19 cellular contexts compared by ENCODE assay signal in the genomic region with DNA sequence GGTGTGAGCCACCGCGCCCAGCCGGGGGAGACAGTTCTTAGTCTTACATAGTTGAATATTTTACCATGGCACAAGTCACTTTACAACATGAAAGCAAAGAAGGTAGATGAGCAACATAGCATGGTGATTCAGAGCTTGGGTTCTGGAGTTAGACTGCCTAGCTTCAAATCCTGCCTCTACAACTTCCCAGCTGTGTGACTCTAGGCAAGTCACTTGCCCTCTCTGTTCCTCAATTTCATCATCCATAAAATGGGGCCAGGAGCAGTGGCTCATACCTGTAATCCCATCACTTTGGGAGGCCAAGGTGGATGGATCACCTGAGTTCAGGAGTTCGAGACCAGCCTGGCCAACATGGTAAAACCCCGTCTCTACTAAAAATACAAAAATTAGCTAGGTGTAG. TPM values are rescaled to one million over a fixed set of nuclear protein-coding genes. Genes with fewer than 3 reads are reported as not detected.
DNase-seq lines count a peak whose midpoint lies in the region; TF ChIP-seq lines count a peak whose summit lies in the region.
"Had no signal": no experiment of that assay in that cellular context is flagged by ENCODE, and none has a peak within 500 bp of the region (broad histone marks: within the 10 kb centered on the region; RNA-seq: fewer than 3 reads in every experiment).

No MANE protein-coding gene starts in this region.

- TF ChIP-seq POLR2A in uterus (IDR thresholded peaks at IDR 0.05): no peak

- H3K36me3 ChIP-seq in BLaER1 (no peaks in the 10 kb centered on the region), uterus (no peaks in the 10 kb centered on the region)

- no peak overlapping the region for H3K9ac ChIP-seq in BLaER1
- H3K9ac ChIP-seq: GM23248 had no signal

- H3K27ac ChIP-seq in BLaER1 (no peak overlapping the region), uterus (no peak overlapping the region)
- H3K27ac ChIP-seq: GM23248 had no signal

- DNase-seq in CD14-positive monocyte (ENCODE audit: low spot score): no peak
- no peak for DNase-seq in uterus
- no peak for DNase-seq in endothelial cell (ENCODE audit: low spot score)
- DNase-seq in superior temporal gyrus (ENCODE audit: extremely low spot score): no peak
- DNase-seq: C1 segment of cervical spinal cord; CD4-positive, CD25-positive, alpha-beta regulatory T cell; CD8-positive, alpha-beta T cell; DMS 273 treated with DMSO at 0.1 percent for 48 hours; DMS79; EL; GM23248; H9 had no signal

- intact Hi-C loops in CD14-positive monocyte (cut with micrococcal nuclease): no loop called here
- intact Hi-C loops in dendritic cell treated with granulocyte-macrophage colony-stimulating factor and Interleukin-4, amounts not matched to agents 40 ng/mL and 50 ng/mL, for 4 days (cut with micrococcal nuclease): loop anchor here (5.0 kb wide), 1 partner anchor 36 kb away; no protein-coding TSS in a partner anchor
- intact Hi-C loops in uterus (cut with DNase I; ENCODE audit: low total_unique reads): no loop called here

- no peaks in the 10 kb centered on the region for H3K9me3 Mint-ChIP-seq in CD14-positive monocyte
- H3K9me3 Mint-ChIP-seq in dendritic cell treated with granulocyte-macrophage colony-stimulating factor and Interleukin-4, amounts not matched to agents 40 ng/mL and 50 ng/mL, for 4 days: no peaks in the 10 kb centered on the region
- H3K9me3 Mint-ChIP-seq in endothelial cell (ENCODE audit: unreplicated experiment): no peaks in the 10 kb centered on the region
- H3K9me3 Mint-ChIP-seq: CD8-positive, alpha-beta T cell; H9 had no signal

- no peak overlapping the region for H3K4me3 Mint-ChIP-seq in CD14-positive monocyte
- no peak overlapping the region for H3K4me3 Mint-ChIP-seq in dendritic cell treated with granulocyte-macrophage colony-stimulating factor and Interleukin-4, amounts not matched to agents 40 ng/mL and 50 ng/mL, for 4 days
- no peak overlapping the region for H3K4me3 Mint-ChIP-seq in endothelial cell (ENCODE audit: unreplicated experiment)
- H3K4me3 Mint-ChIP-seq: B cell; CD4-positive, CD25-positive, alpha-beta regulatory T cell; CD8-positive, alpha-beta T cell; H9 had no signal

- no peaks in the 10 kb centered on the region for H3K27me3 ChIP-seq in BLaER1
- H3K27me3 ChIP-seq in uterus: no peaks in the 10 kb centered on the region

- peaks cover 42% of the 10 kb centered on the region for H3K4me1 ChIP-seq in BLaER1
- H3K4me1 ChIP-seq in uterus: no peaks in the 10 kb centered on the region

- H4K20me1 ChIP-seq in BLaER1: no peaks in the 10 kb centered on the region

- H3K36me3 Mint-ChIP-seq in CD14-positive monocyte (peaks cover 94 to 100% of the 10 kb centered on the region in 2 donors), endothelial cell (ENCODE audit: low read depth, unreplicated experiment) (no peaks in the 10 kb centered on the region)
- H3K36me3 Mint-ChIP-seq in dendritic cell treated with granulocyte-macrophage colony-stimulating factor and Interleukin-4, amounts not matched to agents 40 ng/mL and 50 ng/mL, for 4 days (ENCODE audit: low read depth): peaks cover 100% of the 10 kb centered on the region
- H3K36me3 Mint-ChIP-seq: CD4-positive, CD25-positive, alpha-beta regulatory T cell; CD8-positive, alpha-beta T cell had no signal

- TF ChIP-seq CTCF in CD14-positive monocyte (IDR thresholded peaks at IDR 0.05) (no peak), uterus (IDR thresholded peaks at IDR 0.05) (no peak), endothelial cell (IDR thresholded peaks at IDR 0.05; ENCODE audit: unreplicated experiment) (no peak)

- no peaks in the 10 kb centered on the region for H3K9me3 ChIP-seq in BLaER1
- H3K9me3 ChIP-seq in uterus: no peaks in the 10 kb centered on the region

- H3K4me1 Mint-ChIP-seq in CD14-positive monocyte (peaks cover 56% of the 10 kb centered on the region), endothelial cell (ENCODE audit: unreplicated experiment) (peaks cover 13% of the 10 kb centered on the region)
- peaks cover 81% of the 10 kb centered on the region for H3K4me1 Mint-ChIP-seq in dendritic cell treated with granulocyte-macrophage colony-stimulating factor and Interleukin-4, amounts not matched to agents 40 ng/mL and 50 ng/mL, for 4 days (ENCODE audit: low read depth)

- peak overlapping the region; percentile 11; the same call in 1 of the 2 replicates for H3K4me2 ChIP-seq in BLaER1

- H3K4me3 ChIP-seq in BLaER1 (no peak overlapping the region), uterus (no peak overlapping the region)
- H3K4me3 ChIP-seq: GM12878, GM23248 had no signal

- peak overlapping the region; percentile 77 to 90 (median 83) for H3K27ac Mint-ChIP-seq in CD14-positive monocyte
- peak overlapping the region; percentile 72 for H3K27ac Mint-ChIP-seq in dendritic cell treated with granulocyte-macrophage colony-stimulating factor and Interleukin-4, amounts not matched to agents 40 ng/mL and 50 ng/mL, for 4 days
- H3K27ac Mint-ChIP-seq in endothelial cell (ENCODE audit: unreplicated experiment): no peak overlapping the region
- H3K27ac Mint-ChIP-seq: CD4-positive, CD25-positive, alpha-beta regulatory T cell; CD8-positive, alpha-beta T cell had no signal

- peaks cover 0 to 2% (median 0%) of the 10 kb centered on the region in 3 donors for H3K27me3 Mint-ChIP-seq in CD14-positive monocyte (ENCODE audit: low read depth in 3 of 3)
- no peaks in the 10 kb centered on the region for H3K27me3 Mint-ChIP-seq in dendritic cell treated with granulocyte-macrophage colony-stimulating factor and Interleukin-4, amounts not matched to agents 40 ng/mL and 50 ng/mL, for 4 days
- peaks cover 5% of the 10 kb centered on the region for H3K27me3 Mint-ChIP-seq in endothelial cell (ENCODE audit: unreplicated experiment)
- H3K27me3 Mint-ChIP-seq: B cell had no signal

RNA-seq across cellular contexts. Expression of a gene that starts 26.3 kb away (rescaled TPM):
- 100 to 1,000 TPM; 526 to 688 TPM for polyA plus RNA-seq in CD14-positive monocyte
- total RNA-seq in uterus: 1 to 10 TPM; 1.3 to 7.0 (median 4.1) TPM
- 0.54 TPM for total RNA-seq in endothelial cell (ENCODE audit: unreplicated experiment)
- total RNA-seq: A172; CD4-positive, CD25-positive, alpha-beta regulatory T cell; GM23248; H4 had no signal
- polyA plus RNA-seq: AG04450, GM23248 had no signal

RNA-seq across cellular contexts. Expression of a gene that starts 31.2 kb away (rescaled TPM):
- 10 to 100 TPM; 49.7 to 78.5 TPM for polyA plus RNA-seq in CD14-positive monocyte
- total RNA-seq in uterus: 10 to 100 TPM; 15.9 to 49.0 (median 28.1) TPM
- 46.0 TPM for total RNA-seq in endothelial cell (ENCODE audit: unreplicated experiment)
